Comparison of ENCODE assay signal across 8 cellular contexts in genomic region chr5:95842955-95843544, GRCh38. TPM values are rescaled to one million over a fixed set of nuclear protein-coding genes. Genes with fewer than 3 reads are reported as not detected.
DNase-seq lines count a peak whose midpoint lies in the region; ATAC-seq lines count a peak whose summit lies in the region.

No MANE protein-coding gene starts in this region.

- intact Hi-C loops in left ventricle myocardium superior (cut with micrococcal nuclease): loop anchor here (2.0 to 10.0 kb wide), 2 partner anchors 62 to 178 kb away; no protein-coding TSS in a partner anchor

- peak; percentile 84 for ATAC-seq in HG03039 (IDR thresholded peaks at IDR 0.05; ENCODE audit: unreplicated experiment)
- peak; percentile 74 for ATAC-seq in left ventricle myocardium superior

- peak; percentile 49 for DNase-seq in DMS53 (lab: John Stamatoyannopoulos, UW)
- no peak for DNase-seq in DMS53 treated with DMSO at 0.1 percent for 48 hours (lab: John Stamatoyannopoulos, UW; ENCODE audit: unreplicated experiment)
- peak; percentile 32 for DNase-seq in OCI-M2 (lab: John Stamatoyannopoulos, UW; ENCODE audit: unreplicated experiment)
- DNase-seq in activated T-helper 9 cell treated with anti-CD3 and anti-CD28 coated beads, Interleukin-2, amount 50 U/mL, for 16 hours (ENCODE audit: low read depth): peak; percentile 46
- DNase-seq in left ventricle myocardium superior: peak; percentile 74
- peak; percentile 68 for DNase-seq in stimulated activated CD4-positive, alpha-beta T cell treated with anti-CD3 and anti-CD28 coated beads, Interleukin-4, amount 100 ng/mL, for 24 hours
- DNase-seq in NCI-H1092 treated with DMSO at 0.1 percent for 48 hours (lab: John Stamatoyannopoulos, UW): no peak

RNA-seq across cellular contexts. Expression of gene GLRX, which starts 20.5 kb away (rescaled TPM):
- 106 TPM for total RNA-seq in left ventricle myocardium superior

Comparison
In these comparisons a context has a peak if more than half of its experiments do, and no peak if none do; other contexts are left out.
1. DNase-seq: peak in DMS53 (single experiment), OCI-M2 (single experiment), activated T-helper 9 cell treated with anti-CD3 and anti-CD28 coated beads, Interleukin-2, amount 50 U/mL, for 16 hours (single experiment), left ventricle myocardium superior (single experiment) and stimulated activated CD4-positive, alpha-beta T cell treated with anti-CD3 and anti-CD28 coated beads, Interleukin-4, amount 100 ng/mL, for 24 hours (single experiment); none in DMS53 treated with DMSO at 0.1 percent for 48 hours (single experiment) and NCI-H1092 treated with DMSO at 0.1 percent for 48 hours (single experiment).